In the genomic region with DNA sequence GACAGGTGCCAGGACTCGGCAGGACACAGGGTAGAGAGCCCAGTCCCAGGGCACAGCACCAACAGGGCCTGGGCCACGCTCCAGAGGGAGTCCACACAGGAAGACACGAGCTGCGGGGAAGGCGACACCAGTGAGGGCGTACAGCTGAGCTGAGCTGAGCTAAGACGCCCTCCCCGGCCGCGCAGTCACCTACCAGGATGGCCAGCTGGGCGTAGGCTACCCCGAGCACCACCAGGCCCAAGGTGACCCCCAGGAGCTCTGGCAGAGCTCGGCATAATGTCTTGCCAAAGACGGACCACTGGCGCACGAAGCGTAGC, we compare ENCODE assay signal across 11 cellular contexts. TPM values are rescaled to one million over a fixed set of nuclear protein-coding genes. Genes with fewer than 3 reads are reported as not detected.
A peak's percentile ranks its signal among the peaks of the same experiment; 100 is the strongest.
DNase-seq lines count a peak whose midpoint lies in the region; ATAC-seq and TF ChIP-seq lines count a peak whose summit lies in the region.
"Had no signal": no experiment of that assay in that cellular context is flagged by ENCODE, and none has a peak within 500 bp of the region (broad histone marks: within the 10 kb centered on the region; RNA-seq: fewer than 3 reads in every experiment).

No MANE protein-coding gene starts in this region.

- peak overlapping the region; percentile 62 for H3K4me3 ChIP-seq in HUES64 (ENCODE audit: low read length)
- no peak overlapping the region for H3K4me3 ChIP-seq in esophagus muscularis mucosa
- H3K4me3 ChIP-seq in skeletal muscle tissue (ENCODE audit: low read length in 3 of 3): peak overlapping the region in 2 of 3 donors; percentile 43 to 49
- H3K4me3 ChIP-seq in MG63: no peak overlapping the region
- H3K4me3 ChIP-seq: SK-N-MC had no signal

- H3K9me3 ChIP-seq in HUES64 (ENCODE audit: insufficient read depth, low read depth, low read length): no peaks in the 10 kb centered on the region
- H3K9me3 ChIP-seq in esophagus muscularis mucosa: no peaks in the 10 kb centered on the region
- H3K9me3 ChIP-seq in skeletal muscle tissue (ENCODE audit: control insufficient read depth in 3 of 3, low read length in 3 of 3): no peaks in the 10 kb centered on the region
- H3K9me3 ChIP-seq in MG63: no peaks in the 10 kb centered on the region

- H3K27me3 ChIP-seq in HUES64 (ENCODE audit: insufficient read depth, low read length) (no peaks in the 10 kb centered on the region), esophagus muscularis mucosa (no peaks in the 10 kb centered on the region), skeletal muscle tissue (ENCODE audit: control insufficient read depth in 3 of 3, insufficient read depth in 3 of 3, low read length in 3 of 3) (no peaks in the 10 kb centered on the region), MG63 (no peaks in the 10 kb centered on the region)

- H3K4me1 ChIP-seq in HUES64 (ENCODE audit: insufficient read depth, low read length) (no peaks in the 10 kb centered on the region), esophagus muscularis mucosa (peaks cover 0 to 40% (median 23%) of the 10 kb centered on the region in 4 donors), skeletal muscle tissue (ENCODE audit: control insufficient read depth in 3 of 3, insufficient read depth in 3 of 3, low read length in 3 of 3) (peaks cover 16 to 35% (median 24%) of the 10 kb centered on the region in 3 donors)

- H3K27ac ChIP-seq in HUES64 (ENCODE audit: low read depth, low read length): peak overlapping the region; percentile 46; the same call in 1 of the 2 replicates
- peak overlapping the region; percentile 66 to 86 (median 68) for H3K27ac ChIP-seq in esophagus muscularis mucosa (replicated peaks in 1 of 4)
- peak overlapping the region; percentile 75 for H3K27ac ChIP-seq in skeletal muscle tissue (ENCODE audit: low read depth, low read length)
- H3K27ac ChIP-seq: SK-N-MC had no signal

- no peak for TF ChIP-seq CTCF in esophagus muscularis mucosa (IDR thresholded peaks at IDR 0.05)

- DNase-seq in esophagus muscularis mucosa (ENCODE audit: extremely low spot score) (no peak), left lobe of liver (ENCODE audit: low spot score) (peak; percentile 75), MG63 (no peak), HuH-7 (ENCODE audit: low spot score) (no peak)
- DNase-seq in activated CD4-positive, alpha-beta T cell treated with anti-CD3 and anti-CD28 coated beads for 1 hour: no peak
- no peak for DNase-seq in stimulated activated naive CD8-positive, alpha-beta T cell treated with anti-CD3 and anti-CD28 coated beads, Interleukin-15, Interleukin-2, amounts not matched to agents 100 U/mL and 50 U/mL, for 24 hours
- DNase-seq: activated CD8-positive, alpha-beta memory T cell treated with anti-CD3 and anti-CD28 coated beads, Interleukin-2, amount 50 U/mL, for 4 hours; activated naive CD8-positive, alpha-beta T cell treated with anti-CD3 and anti-CD28 coated beads, Interleukin-2, amount 50 U/mL, for 24 hours had no signal

- no peak overlapping the region; the same call in 1 of the 2 replicates for H3K9ac ChIP-seq in HUES64 (ENCODE audit: low read depth, low read length)
- peak overlapping the region; percentile 38 to 78 (median 57) for H3K9ac ChIP-seq in skeletal muscle tissue (ENCODE audit: low read depth in 1 of 3, low read length in 3 of 3)

- TF ChIP-seq POLR2A in esophagus muscularis mucosa (IDR thresholded peaks at IDR 0.05; ENCODE audit: low read depth): no peak

- H3K36me3 ChIP-seq in HUES64 (ENCODE audit: insufficient read depth, low read length) (peaks cover 40% of the 10 kb centered on the region), esophagus muscularis mucosa (peaks cover 55 to 100% (median 96%) of the 10 kb centered on the region in 4 donors), skeletal muscle tissue (ENCODE audit: control insufficient read depth in 3 of 3, insufficient read depth in 3 of 3, low read length in 3 of 3) (peaks cover 67 to 77% (median 75%) of the 10 kb centered on the region in 3 donors), MG63 (peaks cover 91% of the 10 kb centered on the region)

- TF ChIP-seq EP300 in esophagus muscularis mucosa (IDR thresholded peaks at IDR 0.05): no peak

- intact Hi-C loops in esophagus muscularis mucosa (cut with DNase I): no loop called here

- ATAC-seq in left lobe of liver: peak; percentile 15
- no peak for ATAC-seq in stimulated activated naive CD8-positive, alpha-beta T cell treated with anti-CD3 and anti-CD28 coated beads, Interleukin-15, Interleukin-2, amounts not matched to agents 100 U/mL and 50 U/mL, for 24 hours
- ATAC-seq: activated naive CD8-positive, alpha-beta T cell treated with anti-CD3 and anti-CD28 coated beads, Interleukin-2, amount 50 U/mL, for 24 hours had no signal

- WGBS in HUES64: 83% methylated on average over 17 of the region's 17 CpGs
- WGBS in esophagus muscularis mucosa: 95% methylated on average over 17 of the region's 17 CpGs

RNA-seq across cellular contexts. Expression of gene TSC2, which starts 42.7 kb away (rescaled TPM):
- 39.7 TPM for polyA plus RNA-seq in HUES64 (2013, experiment 1 of 2)
- polyA plus RNA-seq in HUES64 (2013, experiment 2 of 2): 37.3 TPM
- total RNA-seq in esophagus muscularis mucosa (10 to 100 TPM; 41.3 to 71.7 (median 52.0) TPM), left lobe of liver (117 TPM), skeletal muscle tissue (49.6 TPM)
- total RNA-seq in MG63 (2014; rRNA removed; shearing (Covaris generic); ENCODE audit: low replicate concordance): 24.1 and 64.4 TPM in 2 replicates

RNA-seq across cellular contexts. Expression of gene NTHL1, which starts 42.8 kb away (rescaled TPM):
- 53.2 TPM for polyA plus RNA-seq in HUES64 (2013, experiment 1 of 2)
- polyA plus RNA-seq in HUES64 (2013, experiment 2 of 2): 44.9 TPM
- 10 to 100 TPM; 11.8 to 25.2 (median 18.9) TPM for total RNA-seq in esophagus muscularis mucosa
- 109 TPM for total RNA-seq in left lobe of liver
- 13.6 TPM for total RNA-seq in skeletal muscle tissue
- 57.1 and 74.7 TPM in 2 replicates for total RNA-seq in MG63 (2014; rRNA removed; shearing (Covaris generic); ENCODE audit: low replicate concordance)

RNA-seq across cellular contexts. Expression of gene PKD1, which starts 45.3 kb away (rescaled TPM):
- polyA plus RNA-seq in HUES64 (2013, experiment 1 of 2): 20.3 TPM
- polyA plus RNA-seq in HUES64 (2013, experiment 2 of 2): 21.6 TPM
- 100 to 1,000 TPM; 297 to 459 (median 366) TPM for total RNA-seq in esophagus muscularis mucosa
- 65.0 TPM for total RNA-seq in left lobe of liver
- total RNA-seq in skeletal muscle tissue: 88.7 TPM
- total RNA-seq in MG63 (2014; rRNA removed; shearing (Covaris generic); ENCODE audit: low replicate concordance): 60.2 and 106 TPM in 2 replicates

RNA-seq across cellular contexts. Expression of gene RAB26, which starts 58.0 kb away (rescaled TPM):
- 2.6 TPM for polyA plus RNA-seq in HUES64 (2013, experiment 1 of 2)
- 2.7 TPM for polyA plus RNA-seq in HUES64 (2013, experiment 2 of 2)
- total RNA-seq in esophagus muscularis mucosa: not detected
- total RNA-seq in left lobe of liver: 10.2 TPM
- not detected for total RNA-seq in skeletal muscle tissue
- total RNA-seq in MG63 (2014; rRNA removed; shearing (Covaris generic); ENCODE audit: low replicate concordance): not detected in 2 replicates

Comparison
In these comparisons a context has a peak if more than half of its experiments do, and no peak if none do; other contexts are left out.
1. H3K4me3 ChIP-seq: peak in HUES64 (single experiment) and skeletal muscle tissue (2 of 3); none in esophagus muscularis mucosa (0 of 4) and MG63 (single experiment).
2. Peak in every context shown above with its lines, with median percentiles within 50 percentile points of each other: H3K27ac ChIP-seq.